In genomic region chr5:150789943-150790611, GRCh38 we compare ENCODE assay signal across 9 cellular contexts. TPM values are rescaled to one million over a fixed set of nuclear protein-coding genes. Genes with fewer than 3 reads are reported as not detected.
DNase-seq lines count a peak whose midpoint lies in the region; ATAC-seq and TF ChIP-seq lines count a peak whose summit lies in the region.
"Had no signal": no experiment of that assay in that cellular context is flagged by ENCODE, and none has a peak within 500 bp of the region (broad histone marks: within the 10 kb centered on the region; RNA-seq: fewer than 3 reads in every experiment).

No MANE protein-coding gene starts in this region.

- no peak overlapping the region for H3K4me3 Mint-ChIP-seq in Caco-2 (ENCODE audit: unreplicated experiment)

- H3K9me3 ChIP-seq in BLaER1 (peaks cover 12% of the 10 kb centered on the region; the same call in 1 of the 2 replicates), breast epithelium (no peaks in the 10 kb centered on the region), Caco-2 (no peaks in the 10 kb centered on the region)
- H3K9me3 ChIP-seq: HAP-1 had no signal

- TF ChIP-seq POLR2A in breast epithelium (IDR thresholded peaks at IDR 0.05), result no peak

- H3K4me1 ChIP-seq in BLaER1 (peaks cover 42% of the 10 kb centered on the region), breast epithelium (peaks cover 3 to 11% of the 10 kb centered on the region in 2 donors), mesendoderm (ENCODE audit: control insufficient read depth, low read depth, low read length) (no peaks in the 10 kb centered on the region), Caco-2 (no peaks in the 10 kb centered on the region)

- H3K79me1 ChIP-seq in mesendoderm (ENCODE audit: low read length), result no peaks in the 10 kb centered on the region

- no peak for TF ChIP-seq CTCF in GM20000 (IDR thresholded peaks at IDR 0.05; ENCODE audit: extremely low read depth, missing control alignments)
- TF ChIP-seq CTCF in breast epithelium (IDR thresholded peaks at IDR 0.05), result no peak
- TF ChIP-seq CTCF in Caco-2 (IDR thresholded peaks at IDR 0.05; ENCODE audit: insufficient read depth in 1 of 2, low read depth in 1 of 2, low read length in 1 of 2, severe bottlenecking in 1 of 2, unreplicated experiment in 1 of 2), result no peak

- H2BK15ac ChIP-seq in mesendoderm (replicated peaks; ENCODE audit: low read depth), result no peak overlapping the region

- H3K27ac ChIP-seq in BLaER1 (0 out of 2 replicates have a peak overlapping the region, but pooled peaks have one; percentile 25), breast epithelium (peak overlapping the region; percentile 76 to 83), mesendoderm (ENCODE audit: low read depth, low read length) (no peak overlapping the region)

- no peaks in the 10 kb centered on the region for H3K79me2 ChIP-seq in mesendoderm (ENCODE audit: control insufficient read depth, insufficient read depth, low read length)

- no peak overlapping the region for H3K56ac ChIP-seq in mesendoderm (ENCODE audit: low read length)

- no peaks in the 10 kb centered on the region for H3K4me1 Mint-ChIP-seq in Caco-2 (ENCODE audit: low read depth, unreplicated experiment)

- POLR2A ChIA-PET in Caco-2 (lab: Charles Lee), result no interaction called here

- H3K36me3 Mint-ChIP-seq in Caco-2 (ENCODE audit: insufficient read depth, unreplicated experiment), result peaks cover 6% of the 10 kb centered on the region

- no peak overlapping the region for H4K5ac ChIP-seq in mesendoderm (ENCODE audit: low read length)

- DNase-seq in GM20000 (ENCODE audit: low spot score), result peak; percentile 72
- DNase-seq in UCSD-AML1 (lab: John Stamatoyannopoulos, UW; ENCODE audit: unreplicated experiment), result peak; percentile 59
- DNase-seq in breast epithelium (ENCODE audit: low spot score in 2 of 2), result peak in 1 of 2 donors; percentile 63
- DNase-seq in mesendoderm, result peak; percentile 71
- peak in 5 of 6 experiments; percentile 27 to 57 (median 45) for DNase-seq in stimulated activated naive CD4-positive, alpha-beta T cell (lab: John Stamatoyannopoulos, UW)
- DNase-seq in Caco-2, result no peak

- no peak overlapping the region for H2BK120ac ChIP-seq in mesendoderm (ENCODE audit: low read depth, low read length)

- H3K9ac ChIP-seq in BLaER1 (peak overlapping the region; percentile 3; the same call in 1 of the 2 replicates), mesendoderm (ENCODE audit: low read length) (no peak overlapping the region)

- no TSS peak for BruUV-seq in Caco-2 (replicated peaks; lab: Mats Ljungman, UMichigan)

- no peak overlapping the region for H3K4ac ChIP-seq in mesendoderm (ENCODE audit: low read depth, low read length)

- peaks cover 10% of the 10 kb centered on the region for H3K9me3 Mint-ChIP-seq in Caco-2 (ENCODE audit: unreplicated experiment)

- no peak overlapping the region for H2AK5ac ChIP-seq in mesendoderm (ENCODE audit: low read length)

- H4K8ac ChIP-seq in mesendoderm (ENCODE audit: low read depth, low read length), result no peak overlapping the region

- H3K4me2 ChIP-seq in BLaER1 (peak overlapping the region; percentile 70), mesendoderm (ENCODE audit: low read length) (no peak overlapping the region)

- H4K20me1 ChIP-seq in BLaER1, result peaks cover 54% of the 10 kb centered on the region; the same call in 1 of the 2 replicates

- H3K27me3 ChIP-seq in BLaER1 (no peaks in the 10 kb centered on the region), breast epithelium (no peaks in the 10 kb centered on the region), mesendoderm (ENCODE audit: insufficient read depth, low read length, poor library complexity) (no peaks in the 10 kb centered on the region), Caco-2 (replicated peaks; ENCODE audit: control insufficient read depth, insufficient read depth, low read length) (no peaks in the 10 kb centered on the region)

- H3K27ac Mint-ChIP-seq in Caco-2 (ENCODE audit: unreplicated experiment), result no peak overlapping the region

- WGBS in mesendoderm (ENCODE audit: extremely low coverage, insufficient coverage, low lambda C conversion rate), result no CpG with 5 or more reads among the region's 7 CpGs

- H3K27me3 Mint-ChIP-seq in Caco-2 (ENCODE audit: insufficient read depth, unreplicated experiment), result no peaks in the 10 kb centered on the region

- ATAC-seq in HG03565 (IDR thresholded peaks at IDR 0.05; ENCODE audit: unreplicated experiment), result peak; percentile 94

- no peak overlapping the region for H3K23ac ChIP-seq in mesendoderm (ENCODE audit: low read length)

- intact Hi-C loops in breast epithelium (cut with DNase I; ENCODE audit: low total_unique reads) (no loop called here), Caco-2 (cut with micrococcal nuclease; ENCODE audit: unreplicated experiment) (no loop called here)

- CTCF ChIA-PET in Caco-2 (lab: Charles Lee), result interaction anchor here (1.2 kb wide), 1 partner anchor 57 kb away, joined by 3 read pairs; the partner anchor contains the start of gene IRGM

- peaks cover 3% of the 10 kb centered on the region; the same call in 1 of the 2 replicates for H3K36me3 ChIP-seq in BLaER1
- no peaks in the 10 kb centered on the region for H3K36me3 ChIP-seq in breast epithelium
- no peaks in the 10 kb centered on the region for H3K36me3 ChIP-seq in mesendoderm (ENCODE audit: control insufficient read depth, insufficient read depth, low read length)
- H3K36me3 ChIP-seq in Caco-2 (ENCODE audit: control insufficient read depth, insufficient read depth, low read length), result no peaks in the 10 kb centered on the region
- H3K36me3 ChIP-seq: HAP-1 had no signal

- H3K4me3 ChIP-seq in BLaER1 (no peak overlapping the region), breast epithelium (peak overlapping the region in 1 of 3 donors; percentile 29), mesendoderm (ENCODE audit: low read length) (no peak overlapping the region), Caco-2 (ENCODE audit: low read depth, low read length) (no peak overlapping the region)
- H3K4me3 ChIP-seq: HAP-1 had no signal

- H2BK5ac ChIP-seq in mesendoderm (ENCODE audit: low read length), result no peak overlapping the region

- no peak overlapping the region for H3K18ac ChIP-seq in mesendoderm (ENCODE audit: low read length)

RNA-seq across cellular contexts. Expression of gene SMIM3, which starts 11.5 kb away (rescaled TPM):
- 100 to 1,000 TPM in 1 of 3 donors, 10 to 100 TPM in 2; 47.9 to 191 (median 81.0) TPM for total RNA-seq in breast epithelium
- 5.9 TPM for polyA plus RNA-seq in mesendoderm (2013, experiment 1 of 2)
- polyA plus RNA-seq in mesendoderm (2013, experiment 2 of 2), result 5.6 TPM
- 19.2 and 19.4 TPM in 2 replicates for total RNA-seq in Caco-2 (2022)

RNA-seq across cellular contexts. Expression of gene DCTN4, which starts 31.3 kb away (rescaled TPM):
- total RNA-seq in breast epithelium, result 10 to 100 TPM; 68.5 to 99.5 (median 83.4) TPM
- 28.3 TPM for polyA plus RNA-seq in mesendoderm (2013, experiment 1 of 2)
- 26.7 TPM for polyA plus RNA-seq in mesendoderm (2013, experiment 2 of 2)
- 55.8 and 62.2 TPM in 2 replicates for total RNA-seq in Caco-2 (2022)

RNA-seq across cellular contexts. Expression of gene IRGM, which starts 56.2 kb away (rescaled TPM):
- total RNA-seq in breast epithelium, result under 1 TPM; 0.66 to 0.80 (median 0.73) TPM
- 0.10 TPM for polyA plus RNA-seq in mesendoderm (2013, experiment 1 of 2)
- 0.08 TPM for polyA plus RNA-seq in mesendoderm (2013, experiment 2 of 2)
- total RNA-seq in Caco-2 (2022), result 0.19 and 0.29 TPM in 2 replicates

Comparison
In these comparisons a context has a peak if more than half of its experiments do, and no peak if none do; other contexts are left out.
1. DNase-seq: peak in GM20000 (single experiment), UCSD-AML1 (single experiment), mesendoderm (single experiment) and stimulated activated naive CD4-positive, alpha-beta T cell (5 of 6); none in Caco-2 (0 of 2).